ENCODE assay signal across 27 cellular contexts in the genomic region with DNA sequence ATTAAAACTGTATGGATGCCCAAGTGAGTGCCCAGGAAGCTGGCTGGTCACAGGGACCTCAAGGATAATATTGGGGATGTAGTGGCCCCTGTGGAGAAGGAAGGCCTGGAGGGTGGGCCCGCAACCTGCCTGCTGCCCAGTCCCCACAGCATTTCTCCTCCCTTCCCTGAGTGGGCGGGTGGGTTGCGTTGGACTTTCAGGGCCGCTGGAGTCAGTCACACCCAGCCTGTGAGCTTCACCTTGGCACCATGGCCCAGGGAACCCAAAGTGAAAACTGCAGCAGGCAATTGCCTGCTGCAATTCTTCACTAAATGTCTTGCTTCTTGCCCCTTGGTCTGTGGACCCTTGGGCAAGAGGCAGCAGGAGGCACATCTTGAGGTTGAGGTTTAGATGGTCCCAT.
"Had no signal": no experiment of that assay in that cellular context is flagged by ENCODE, and none has a peak within 500 bp of the region (broad histone marks: within the 10 kb centered on the region; RNA-seq: fewer than 3 reads in every experiment).

No MANE protein-coding gene starts in this region.

- H3K27ac Mint-ChIP-seq: activated CD4-positive, alpha-beta T cell treated with anti-CD3 and anti-CD28 coated beads, Interleukin-2, amount 10 ng/mL, durations not matched to agents 7 days and 5 days; activated CD8-positive, alpha-beta memory T cell treated with anti-CD3 and anti-CD28 coated beads, Interleukin-2, amount 10 ng/mL, durations not matched to agents 7 days and 5 days; activated CD8-positive, alpha-beta T cell treated with anti-CD3 and anti-CD28 coated beads for 36 hours; dendritic cell treated with granulocyte-macrophage colony-stimulating factor and Interleukin-4, amounts not matched to agents 40 ng/mL and 50 ng/mL, for 4 days; nephron progenitor cell; stimulated activated naive CD8-positive, alpha-beta T cell treated with anti-CD3 and anti-CD28 coated beads, Interleukin-15, Interleukin-2, amounts not matched to agents 100 ng/mL and 50 ng/mL, for 24 hours; T-cell had no signal

- H3K27me3 ChIP-seq: body of pancreas, tibial nerve had no signal

- H3K4me3 ChIP-seq: body of pancreas, cardiac muscle cell, heart right ventricle, tibial nerve had no signal

- ATAC-seq: activated CD8-positive, alpha-beta memory T cell treated with anti-CD3 and anti-CD28 coated beads, Interleukin-2, amount 10 ng/mL, durations not matched to agents 7 days and 5 days; activated CD8-positive, alpha-beta T cell treated with anti-CD3 and anti-CD28 coated beads for 36 hours; body of pancreas; heart right ventricle; left lobe of liver; T-cell had no signal

- H3K4me3 Mint-ChIP-seq: activated CD4-positive, alpha-beta T cell treated with anti-CD3 and anti-CD28 coated beads, Interleukin-2, amount 10 ng/mL, durations not matched to agents 7 days and 5 days; activated CD8-positive, alpha-beta memory T cell treated with anti-CD3 and anti-CD28 coated beads, Interleukin-2, amount 10 ng/mL, durations not matched to agents 7 days and 5 days; activated CD8-positive, alpha-beta T cell treated with anti-CD3 and anti-CD28 coated beads for 36 hours; dendritic cell treated with granulocyte-macrophage colony-stimulating factor and Interleukin-4, amounts not matched to agents 40 ng/mL and 50 ng/mL, for 4 days; nephron progenitor cell; stimulated activated naive CD8-positive, alpha-beta T cell treated with anti-CD3 and anti-CD28 coated beads, Interleukin-15, Interleukin-2, amounts not matched to agents 100 ng/mL and 50 ng/mL, for 24 hours; T-cell had no signal

- H3K9me3 ChIP-seq: body of pancreas, heart right ventricle, tibial nerve had no signal

- DNase-seq: activated CD4-positive, alpha-beta T cell treated with anti-CD3 and anti-CD28 coated beads, Interleukin-2, amount 10 ng/mL, durations not matched to agents 7 days and 5 days; activated CD4-positive, CD25-positive, alpha-beta regulatory T cell treated with anti-CD3 and anti-CD28 coated beads, Interleukin-2, amount 50 U/mL, for 72 hours; activated CD8-positive, alpha-beta memory T cell treated with anti-CD3 and anti-CD28 coated beads, Interleukin-2, amount 10 ng/mL, durations not matched to agents 7 days and 5 days; activated CD8-positive, alpha-beta T cell treated with anti-CD3 and anti-CD28 coated beads for 36 hours; activated effector memory CD4-positive, alpha-beta T cell treated with anti-CD3 and anti-CD28 coated beads, Interleukin-2, amount 50 U/mL, for 16 hours; activated naive CD4-positive, alpha-beta T cell treated with anti-CD3 and anti-CD28 coated beads, Interleukin-2, amount 50 U/mL, for 16 hours; activated T-cell treated with anti-CD3 and anti-CD28 coated beads for 4 hours; anterior cingulate cortex; body of pancreas; effector CD4-positive, alpha-beta T cell; erythroblast; foreskin fibroblast; mammary epithelial cell; midbrain; nephron progenitor cell; occipital lobe; retina; stimulated activated CD4-positive, alpha-beta T cell treated with anti-CD3 and anti-CD28 coated beads, Interleukin-4, amount 100 ng/mL, for 4 hours; substantia nigra; T-cell; WERI-Rb-1 had no signal

- H3K36me3 ChIP-seq: cardiac muscle cell, heart right ventricle, tibial nerve had no signal

- H3K36me3 Mint-ChIP-seq: activated CD8-positive, alpha-beta memory T cell treated with anti-CD3 and anti-CD28 coated beads, Interleukin-2, amount 10 ng/mL, durations not matched to agents 7 days and 5 days; T-cell had no signal

- H3K9me3 Mint-ChIP-seq: activated CD4-positive, alpha-beta T cell treated with anti-CD3 and anti-CD28 coated beads, Interleukin-2, amount 10 ng/mL, durations not matched to agents 7 days and 5 days; activated CD8-positive, alpha-beta T cell treated with anti-CD3 and anti-CD28 coated beads for 36 hours; dendritic cell treated with granulocyte-macrophage colony-stimulating factor and Interleukin-4, amounts not matched to agents 40 ng/mL and 50 ng/mL, for 4 days; nephron progenitor cell; stimulated activated naive CD8-positive, alpha-beta T cell treated with anti-CD3 and anti-CD28 coated beads, Interleukin-15, Interleukin-2, amounts not matched to agents 100 ng/mL and 50 ng/mL, for 24 hours; T-cell had no signal

- H3K27ac ChIP-seq: body of pancreas, cardiac muscle cell, heart right ventricle, tibial nerve, WERI-Rb-1 had no signal
